8 cellular contexts compared by ENCODE assay signal in genomic region chr11:20388096-20389055, GRCh38. TPM values are rescaled to one million over a fixed set of nuclear protein-coding genes. Genes with fewer than 3 reads are reported as not detected.
DNase-seq lines count a peak whose midpoint lies in the region; ATAC-seq lines count a peak whose summit lies in the region.

No MANE protein-coding gene starts in this region.

- intact Hi-C loops in left ventricle myocardium superior (cut with micrococcal nuclease) = no loop called here

- no peaks in the 10 kb centered on the region for H3K27me3 Mint-ChIP-seq in activated T-helper 17 cell treated with anti-CD3 and anti-CD28 coated beads, Interleukin-2, amount 50 U/mL, for 72 hours

- peak overlapping the region; percentile 98 for H3K27ac Mint-ChIP-seq in activated T-helper 17 cell treated with anti-CD3 and anti-CD28 coated beads, Interleukin-2, amount 50 U/mL, for 72 hours

- H3K36me3 ChIP-seq in KOPT-K1 (ENCODE audit: insufficient read depth, low read length) = peaks cover 39% of the 10 kb centered on the region

- H3K27ac ChIP-seq in KOPT-K1 (ENCODE audit: low read depth, low read length, poor library complexity, severe bottlenecking) = peak overlapping the region; percentile 90

- peak overlapping the region; percentile 83 for H3K4me3 ChIP-seq in skeletal muscle cell (ENCODE audit: low read depth, low read length)

- ATAC-seq in GM21619 (IDR thresholded peaks at IDR 0.05; ENCODE audit: unreplicated experiment) (peak; percentile 20), left ventricle myocardium superior (peak; percentile 13)
- peak; percentile 8 for ATAC-seq in activated T-helper 17 cell treated with anti-CD3 and anti-CD28 coated beads, Interleukin-2, amount 50 U/mL, for 72 hours (replicated peaks)

- peaks cover 54% of the 10 kb centered on the region for H3K36me3 Mint-ChIP-seq in activated T-helper 17 cell treated with anti-CD3 and anti-CD28 coated beads, Interleukin-2, amount 50 U/mL, for 72 hours (ENCODE audit: low read depth)

- no peaks in the 10 kb centered on the region for H3K9me3 ChIP-seq in KOPT-K1 (ENCODE audit: insufficient read depth, low read length, poor library complexity, severe bottlenecking)

- peak overlapping the region; percentile 95 for H3K4me3 Mint-ChIP-seq in activated T-helper 17 cell treated with anti-CD3 and anti-CD28 coated beads, Interleukin-2, amount 50 U/mL, for 72 hours

- no peaks in the 10 kb centered on the region for H3K9me3 Mint-ChIP-seq in activated T-helper 17 cell treated with anti-CD3 and anti-CD28 coated beads, Interleukin-2, amount 50 U/mL, for 72 hours

- DNase-seq in NCI-H2107 treated with DMSO at 0.1 percent for 48 hours (lab: John Stamatoyannopoulos, UW; ENCODE audit: unreplicated experiment) (peak; percentile 35), NCI-H2107 (lab: John Stamatoyannopoulos, UW) (no peak), left ventricle myocardium superior (peak; percentile 44), skeletal muscle cell (ENCODE audit: low read depth) (no peak), ureter (ENCODE audit: low spot score) (no peak)

- H3K4me1 Mint-ChIP-seq in activated T-helper 17 cell treated with anti-CD3 and anti-CD28 coated beads, Interleukin-2, amount 50 U/mL, for 72 hours = no peaks in the 10 kb centered on the region

RNA-seq across cellular contexts. Expression of gene PRMT3, which starts 0.9 kb away (rescaled TPM):
- total RNA-seq in activated T-helper 17 cell treated with anti-CD3 and anti-CD28 coated beads, Interleukin-2, amount 50 U/mL, for 72 hours = 10 to 100 TPM; 21.4 to 42.0 TPM
- total RNA-seq in left ventricle myocardium superior = 13.2 TPM
- 26.5 TPM for total RNA-seq in ureter

RNA-seq across cellular contexts. Expression of gene HTATIP2, which starts 24.9 kb away (rescaled TPM):
- total RNA-seq in activated T-helper 17 cell treated with anti-CD3 and anti-CD28 coated beads, Interleukin-2, amount 50 U/mL, for 72 hours = 10 to 100 TPM; 64.9 to 76.5 TPM
- total RNA-seq in left ventricle myocardium superior = 20.9 TPM
- 29.2 TPM for total RNA-seq in ureter

Comparison
In these comparisons a context has a peak if more than half of its experiments do, and no peak if none do; other contexts are left out.
1. DNase-seq: peak in NCI-H2107 treated with DMSO at 0.1 percent for 48 hours (single experiment) and left ventricle myocardium superior (single experiment); none in NCI-H2107 (single experiment), skeletal muscle cell (single experiment) and ureter (single experiment).
2. Peak in every context shown above with its lines, with median percentiles within 50 percentile points of each other: ATAC-seq.